8 cellular contexts compared by ENCODE assay signal in genomic region chr2:25982273-25982967, GRCh38. TPM values are rescaled to one million over a fixed set of nuclear protein-coding genes. Genes with fewer than 3 reads are reported as not detected.
A peak's percentile ranks its signal among the peaks of the same experiment; 100 is the strongest.
DNase-seq lines count a peak whose midpoint lies in the region; ATAC-seq and TF ChIP-seq lines count a peak whose summit lies in the region.

KIF3C (minus strand) TSS chr2:25982497; CDS start chr2:25981917, 580 bp downstream.

- WGBS in stomach, 5 donors, result 0 to 4% (median 1%) methylated on average over 17 to 58 of the region's 58 CpGs

- peak; percentile 46 to 84 (median 73) for DNase-seq in CD8-positive, alpha-beta T cell
- DNase-seq in Kasumi-1 (lab: John Stamatoyannopoulos, UW) (peak; percentile 61 to 74), SHP77 (lab: John Stamatoyannopoulos, UW) (peak; percentile 52 to 65), activated gamma-delta T cell treated with Interleukin-2 at 50 U/mL for 16 hours (peak; percentile 66), foreskin keratinocyte (peak in 1 of 2 donors; percentile 53), neural crest cell (ENCODE audit: low read depth, low spot score) (peak; percentile 71), stomach (peak; percentile 59)

- TF ChIP-seq POLR2A in stomach (IDR thresholded peaks at IDR 0.05), result no peak

- H3K27me3 Mint-ChIP-seq in CD8-positive, alpha-beta T cell (ENCODE audit: low read depth), result no peaks in the 10 kb centered on the region
- H3K27me3 Mint-ChIP-seq in neural crest cell (ENCODE audit: low read depth), result no peaks in the 10 kb centered on the region

- peaks cover 11% of the 10 kb centered on the region for H3K4me1 ChIP-seq in CD8-positive, alpha-beta T cell (ENCODE audit: insufficient read depth, low read length)
- H3K4me1 ChIP-seq in foreskin keratinocyte (peaks cover 14% of the 10 kb centered on the region), stomach (peaks cover 5 to 53% (median 35%) of the 10 kb centered on the region in 4 donors)

- TF ChIP-seq EP300 in stomach (IDR thresholded peaks at IDR 0.05), result no peak

- peak; percentile 92 for ATAC-seq in CD8-positive, alpha-beta T cell
- ATAC-seq in GM21515 (IDR thresholded peaks at IDR 0.05; ENCODE audit: unreplicated experiment), result peak; percentile 71
- peak; percentile 47 for ATAC-seq in foreskin keratinocyte

- no peaks in the 10 kb centered on the region for H3K36me3 ChIP-seq in CD8-positive, alpha-beta T cell (ENCODE audit: insufficient read depth, low read length)
- H3K36me3 ChIP-seq in stomach, result no peaks in the 10 kb centered on the region

- H3K4me3 Mint-ChIP-seq in CD8-positive, alpha-beta T cell, result peak within 1 kb of the TSS; percentile 88
- peak within 1 kb of the TSS; percentile 87 for H3K4me3 Mint-ChIP-seq in neural crest cell

- peak within 1 kb of the TSS; percentile 61 for H3K4me3 ChIP-seq in CD8-positive, alpha-beta T cell (ENCODE audit: low read depth, low read length)
- H3K4me3 ChIP-seq in stomach, result peak within 1 kb of the TSS; percentile 82 to 93 (median 88)

- H3K9me3 Mint-ChIP-seq in CD8-positive, alpha-beta T cell, result no peaks in the 10 kb centered on the region
- no peaks in the 10 kb centered on the region for H3K9me3 Mint-ChIP-seq in neural crest cell

- peak within 1 kb of the TSS; percentile 79 for H3K27ac Mint-ChIP-seq in CD8-positive, alpha-beta T cell
- H3K27ac Mint-ChIP-seq in neural crest cell (ENCODE audit: unreplicated experiment), result peak within 1 kb of the TSS; percentile 92

- CTCF ChIA-PET in CD8-positive, alpha-beta T cell (lab: Charles Lee), result interaction anchor here (0.9 to 3.7 kb wide), 5 partner anchors 8 to 163 kb away, joined by 3 to 18 read pairs (median 6); no protein-coding TSS in a partner anchor

- no peaks in the 10 kb centered on the region for H3K9me3 ChIP-seq in CD8-positive, alpha-beta T cell (ENCODE audit: low read length)
- no peaks in the 10 kb centered on the region for H3K9me3 ChIP-seq in stomach

- H3K27ac ChIP-seq in CD8-positive, alpha-beta T cell (ENCODE audit: low read depth, low read length), result peak within 1 kb of the TSS; percentile 26
- H3K27ac ChIP-seq in foreskin keratinocyte (peak within 1 kb of the TSS; percentile 81), stomach (peak within 1 kb of the TSS in 4 of 5 donors; percentile 33 to 85 (median 78))

- H3K36me3 Mint-ChIP-seq in CD8-positive, alpha-beta T cell, result no peaks in the 10 kb centered on the region
- peaks cover 2% of the 10 kb centered on the region for H3K36me3 Mint-ChIP-seq in neural crest cell (ENCODE audit: low read depth)

- peaks cover 17% of the 10 kb centered on the region for H3K4me1 Mint-ChIP-seq in CD8-positive, alpha-beta T cell (ENCODE audit: low read depth)
- H3K4me1 Mint-ChIP-seq in neural crest cell, result peaks cover 43% of the 10 kb centered on the region

- POLR2A ChIA-PET in CD8-positive, alpha-beta T cell (lab: Charles Lee), result interaction anchor here (0.7 to 1.9 kb wide), 6 partner anchors 10 to 202 kb away, joined by 3 to 6 read pairs (median 3); partner anchors contain the start of genes ASXL2 and RAB10

- TF ChIP-seq CTCF in CD8-positive, alpha-beta T cell (IDR thresholded peaks at IDR 0.05), result no peak
- no peak for TF ChIP-seq CTCF in foreskin keratinocyte (conservative IDR thresholded peaks at IDR 0.05)
- peak; percentile 19 for TF ChIP-seq CTCF in neural crest cell (conservative IDR thresholded peaks at IDR 0.05)
- no peak for TF ChIP-seq CTCF in stomach (IDR thresholded peaks at IDR 0.05)

- H3K27me3 ChIP-seq in CD8-positive, alpha-beta T cell (ENCODE audit: insufficient read depth, low read length), result no peaks in the 10 kb centered on the region
- H3K27me3 ChIP-seq in foreskin keratinocyte, result no peaks in the 10 kb centered on the region
- no peaks in the 10 kb centered on the region for H3K27me3 ChIP-seq in stomach

- intact Hi-C loops in CD8-positive, alpha-beta T cell (cut with DNase I, micrococcal nuclease), result loop anchor here (1.0 to 10.0 kb wide), 10 partner anchors 9 to 1232 kb away; partner anchors contain the start of genes ADGRF3 (in 2 of the 2), ASXL2 (in 2 of the 2), DTNB (in 2 of the 2) and RAB10 (in 2 of the 2)
- intact Hi-C loops in stomach (cut with DNase I; ENCODE audit: low total_unique reads), result no loop called here

RNA-seq across cellular contexts. Expression of gene KIF3C, which starts in this region (rescaled TPM):
- total RNA-seq in CD8-positive, alpha-beta T cell, result 1 to 10 TPM; 1.5 to 2.3 TPM
- total RNA-seq in foreskin keratinocyte (20.6 and 22.6 TPM in 2 replicates), neural crest cell (50.9 and 56.2 TPM in 2 replicates), stomach (1 to 10 TPM in 3 of 5 donors, under 1 TPM in 1, not detected in 1; 0.29 to 7.3 (median 3.2) TPM)
- polyA plus RNA-seq in foreskin keratinocyte (11.3 and 11.7 TPM in 2 replicates), stomach (1 to 10 TPM; 1.1 to 2.4 (median 1.2) TPM)

Comparison
In these comparisons a context has a peak if more than half of its experiments do, and no peak if none do; other contexts are left out.
1. H3K27ac ChIP-seq: peak in every context shown above with its lines; median percentile 81 in foreskin keratinocyte; 78 in stomach; 26 in CD8-positive, alpha-beta T cell.